22 cellular contexts compared by ENCODE assay signal in the genomic region with DNA sequence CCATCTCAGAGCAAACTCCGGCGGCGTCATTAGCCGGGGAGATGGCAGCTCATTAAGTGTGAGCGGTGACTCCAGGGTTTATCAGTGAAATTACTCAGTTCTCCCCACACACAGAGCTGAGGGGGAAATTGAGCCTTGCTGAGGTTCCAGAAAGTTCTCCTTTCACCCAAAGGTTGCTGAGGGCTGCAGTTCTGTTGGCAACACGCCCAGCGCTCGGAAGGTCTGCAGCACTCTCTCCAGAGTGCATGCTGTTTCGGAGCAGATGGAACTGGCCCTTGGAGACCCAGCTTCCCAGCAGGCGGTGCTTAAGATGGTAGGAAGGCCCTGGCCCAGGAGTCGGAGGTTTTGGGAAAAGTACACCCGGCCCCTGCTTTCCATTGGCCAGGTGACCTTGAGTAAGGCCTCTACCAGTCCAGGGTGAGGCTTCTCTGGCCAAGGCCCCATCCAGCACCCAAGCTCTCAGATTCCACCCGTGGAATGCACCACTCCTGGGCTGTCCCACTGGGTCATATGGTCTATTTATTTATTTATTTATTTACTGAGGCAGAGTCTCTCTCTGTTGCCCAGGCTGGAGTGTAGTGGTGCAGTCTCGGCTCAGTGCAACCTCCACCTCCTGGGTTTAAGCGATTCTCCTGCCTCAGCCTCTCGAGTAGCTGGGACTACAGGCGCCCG.
DNase-seq lines count a peak whose midpoint lies in the region; ATAC-seq, FAIRE-seq and TF ChIP-seq lines count a peak whose summit lies in the region.
"Had no signal": no experiment of that assay in that cellular context is flagged by ENCODE, and none has a peak within 500 bp of the region (broad histone marks: within the 10 kb centered on the region; RNA-seq: fewer than 3 reads in every experiment).

No MANE protein-coding gene starts in this region.

- no peak overlapping the region for H3K4me2 ChIP-seq in HepG2 (ENCODE audit: low read depth, low read length)
- H3K4me2 ChIP-seq: A549, neural progenitor cell had no signal

- no peak overlapping the region for H3K27ac ChIP-seq in liver (ENCODE audit: low read depth in 1 of 2, low read length in 2 of 2)
- H3K27ac ChIP-seq in HepG2 (ENCODE audit: extremely low read length, insufficient read depth, low read length): no peak overlapping the region
- H3K27ac ChIP-seq: A549, neural progenitor cell, tibial artery had no signal

- CTCF ChIA-PET in HepG2 (lab: Yijun Ruan, JAX; ENCODE audit: low intra/inter-chr PET ratio, low total read pairs): no interaction called here

- TF ChIP-seq RAD21 in liver (IDR thresholded peaks at IDR 0.05) (peak in 1 of 2 donors; percentile 7), HepG2 (CRISPR knock-in tag; IDR thresholded peaks at IDR 0.05) (no peak)

- TF ChIP-seq EP300 in HepG2 (IDR thresholded peaks at IDR 0.05; ENCODE audit: low read depth in 2 of 2, low read length in 2 of 2): no peak
- TF ChIP-seq EP300 in HepG2 (CRISPR knock-in tag; IDR thresholded peaks at IDR 0.05; ENCODE audit: borderline replicate concordance): no peak

- 80% methylated on average over 18 of the region's 18 CpGs for WGBS in liver
- WGBS in HepG2 (ENCODE audit: low lambda C conversion rate): 93% methylated on average over 18 of the region's 18 CpGs

- H3K4me3 ChIP-seq in liver (ENCODE audit: low read depth in 1 of 3, low read length in 3 of 3) (no peak overlapping the region), HepG2 (replicated peaks in 1 of 3; ENCODE audit: insufficient read depth in 1 of 3, low read depth in 2 of 3, low read length in 3 of 3) (no peak overlapping the region), fibroblast of villous mesenchyme (ENCODE audit: low read depth, low read length) (no peak overlapping the region)
- H3K4me3 ChIP-seq: A549, GM12878, MG63, neural progenitor cell, tibial artery had no signal

- H3K27me3 ChIP-seq in liver (ENCODE audit: control insufficient read depth in 4 of 4, insufficient read depth in 4 of 4, low read length in 3 of 4) (no peaks in the 10 kb centered on the region), HepG2 (ENCODE audit: control insufficient read depth in 1 of 2, insufficient read depth in 2 of 2, low read length in 2 of 2) (no peaks in the 10 kb centered on the region; a peak in 1 of 5 replicates)
- H3K27me3 ChIP-seq: MG63, neural progenitor cell had no signal

- POLR2A ChIA-PET in HepG2 (lab: Yijun Ruan, JAX): interaction anchor here (0.6 to 1.5 kb wide), 2 partner anchors 9 to 26 kb away, joined by 3 to 5 read pairs; no protein-coding TSS in a partner anchor

- intact Hi-C loops in HepG2 (cut with micrococcal nuclease; ENCODE audit: unreplicated experiment): no loop called here

- no peak overlapping the region for H2AFZ ChIP-seq in HepG2 (ENCODE audit: low read length)
- H2AFZ ChIP-seq: neural progenitor cell had no signal

- BruUV-seq in HepG2 (replicated peaks; lab: Mats Ljungman, UMichigan): no TSS peak

- ATAC-seq in HepG2: no peak
- ATAC-seq: A549; activated naive CD4-positive, alpha-beta T cell treated with anti-CD3 and anti-CD28 coated beads, Interleukin-2, amount 50 U/mL, for 72 hours; effector memory CD8-positive, alpha-beta T cell; GM12878 had no signal

- H3K4me3 Mint-ChIP-seq in progenitor cell of endocrine pancreas (ENCODE audit: low read depth): no peak overlapping the region
- H3K4me3 Mint-ChIP-seq: effector memory CD8-positive, alpha-beta T cell; memory B cell; neural progenitor cell had no signal

- H4K20me1 ChIP-seq in HepG2 (ENCODE audit: insufficient read depth, low read length): peaks cover 5% of the 10 kb centered on the region; the same call in 1 of the 2 replicates

- H3K36me3 ChIP-seq in liver (ENCODE audit: control insufficient read depth in 4 of 4, insufficient read depth in 3 of 4, low read depth in 1 of 4, low read length in 3 of 4): no peaks in the 10 kb centered on the region
- no peaks in the 10 kb centered on the region for H3K36me3 ChIP-seq in HepG2 (replicated peaks in 1 of 2; ENCODE audit: control insufficient read depth in 1 of 2, insufficient read depth in 2 of 2, low read length in 2 of 2)
- H3K36me3 ChIP-seq: MG63, neural progenitor cell, tibial artery had no signal

- in situ Hi-C loops in HepG2 (cut with HindIII; ENCODE audit: extremely low pct_ligation_motif_present, low pct_unique_long_range_greater_than_20kb): no loop called here

- TF ChIP-seq POLR2A in HepG2 (IDR thresholded peaks at IDR 0.05; ENCODE audit: insufficient read depth in 1 of 2, low read depth in 2 of 2, low read length in 2 of 2): no peak

- FAIRE-seq in HepG2 (lab: Jason Lieb, UNC): no peak
- FAIRE-seq: A549, GM12878 had no signal

- H3K4me1 ChIP-seq in liver (ENCODE audit: control insufficient read depth in 4 of 4, insufficient read depth in 4 of 4, low read length in 3 of 4) (peaks cover 0 to 21% (median 14%) of the 10 kb centered on the region in 4 donors), HepG2 (ENCODE audit: insufficient read depth, low read length) (peaks cover 6% of the 10 kb centered on the region; the same call in 1 of the 2 replicates)
- H3K4me1 ChIP-seq: A549 had no signal

- peaks cover 4% of the 10 kb centered on the region for H3K27me3 Mint-ChIP-seq in progenitor cell of endocrine pancreas

- H3K9ac ChIP-seq in liver (ENCODE audit: low read depth in 1 of 2, low read length in 2 of 2) (no peak overlapping the region), HepG2 (ENCODE audit: insufficient read depth, low read depth, low read length) (no peak overlapping the region)
- H3K9ac ChIP-seq: neural progenitor cell had no signal

- TF ChIP-seq CTCF in liver (IDR thresholded peaks at IDR 0.05; ENCODE audit: low read depth, low read length, missing input control) (no peak), HepG2 (CRISPR knock-in tag; IDR thresholded peaks at IDR 0.05) (no peak), fibroblast of villous mesenchyme (IDR thresholded peaks at IDR 0.05; ENCODE audit: insufficient read depth, low read depth, low read length) (no peak), progenitor cell of endocrine pancreas (IDR thresholded peaks at IDR 0.05; ENCODE audit: unreplicated experiment) (no peak)

- no peaks in the 10 kb centered on the region for H3K36me3 Mint-ChIP-seq in progenitor cell of endocrine pancreas (ENCODE audit: insufficient read depth)
- H3K36me3 Mint-ChIP-seq: activated naive CD4-positive, alpha-beta T cell treated with anti-CD3 and anti-CD28 coated beads, Interleukin-2, amount 50 U/mL, for 72 hours; memory B cell; neural progenitor cell had no signal

- no peak overlapping the region for H3K27ac Mint-ChIP-seq in progenitor cell of endocrine pancreas
- H3K27ac Mint-ChIP-seq: activated naive CD4-positive, alpha-beta T cell treated with anti-CD3 and anti-CD28 coated beads, Interleukin-2, amount 50 U/mL, for 72 hours; effector memory CD8-positive, alpha-beta T cell; memory B cell; neural progenitor cell had no signal

- H3K4me1 Mint-ChIP-seq in progenitor cell of endocrine pancreas (ENCODE audit: low read depth): peaks cover 10% of the 10 kb centered on the region
- H3K4me1 Mint-ChIP-seq: memory B cell had no signal

- no peaks in the 10 kb centered on the region for H3K9me3 ChIP-seq in liver (ENCODE audit: control insufficient read depth in 4 of 4, low read length in 3 of 4)
- H3K9me3 ChIP-seq in HepG2 (ENCODE audit: low read length): no peaks in the 10 kb centered on the region
- H3K9me3 ChIP-seq: A549, MG63, tibial artery had no signal

- no peaks in the 10 kb centered on the region for H3K9me3 Mint-ChIP-seq in progenitor cell of endocrine pancreas (ENCODE audit: low read depth)
- H3K9me3 Mint-ChIP-seq: activated naive CD4-positive, alpha-beta T cell treated with anti-CD3 and anti-CD28 coated beads, Interleukin-2, amount 50 U/mL, for 72 hours; effector memory CD8-positive, alpha-beta T cell; memory B cell; neural progenitor cell had no signal

- H3K79me2 ChIP-seq in HepG2 (ENCODE audit: insufficient read depth, low read length): no peaks in the 10 kb centered on the region

- DNase-seq in HepG2 (ENCODE audit: low spot score) (no peak), fibroblast of villous mesenchyme (ENCODE audit: low read depth) (peak; percentile 27), mucosa of gallbladder (ENCODE audit: low spot score) (peak; percentile 35), MV-4-11 (lab: John Stamatoyannopoulos, UW) (no peak), NCI-H526 (lab: John Stamatoyannopoulos, UW) (no peak), progenitor cell of endocrine pancreas (ENCODE audit: low spot score, unreplicated experiment) (no peak), HUDEP-2 (lab: John Stamatoyannopoulos, UW; ENCODE audit: unreplicated experiment in 76 of 76) (no peak)
- DNase-seq: activated CD4-positive, alpha-beta T cell treated with anti-CD3 and anti-CD28 coated beads for 4 hours; central memory CD4-positive, alpha-beta T cell; effector memory CD8-positive, alpha-beta T cell; GOT3; MG63; NCI-H1930; NK-92 treated with Interleukin-12 subunit alpha and Interleukin-12 subunit beta, amount 100 ng/mL, for 24 hours; stimulated activated CD4-positive, alpha-beta T cell treated with anti-CD3 and anti-CD28 coated beads, Interleukin-4, amount 100 ng/mL, for 4 hours had no signal

TF ChIP-seq in liver, 16 proteins besides CTCF, POLR2A, EP300 and RAD21 (continues in another document):
- TF ChIP-seq, protein P1, sequence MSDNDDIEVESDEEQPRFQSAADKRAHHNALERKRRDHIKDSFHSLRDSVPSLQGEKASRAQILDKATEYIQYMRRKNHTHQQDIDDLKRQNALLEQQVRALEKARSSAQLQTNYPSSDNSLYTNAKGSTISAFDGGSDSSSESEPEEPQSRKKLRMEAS (IDR thresholded peaks at IDR 0.05): no peak
- TF ChIP-seq TAF1 (conservative IDR thresholded peaks at IDR 0.05): no peak
- no peak for TF ChIP-seq FOXA2 (IDR thresholded peaks at IDR 0.05)
- TF ChIP-seq YY1 (IDR thresholded peaks at IDR 0.05): no peak
- TF ChIP-seq, protein P2, sequence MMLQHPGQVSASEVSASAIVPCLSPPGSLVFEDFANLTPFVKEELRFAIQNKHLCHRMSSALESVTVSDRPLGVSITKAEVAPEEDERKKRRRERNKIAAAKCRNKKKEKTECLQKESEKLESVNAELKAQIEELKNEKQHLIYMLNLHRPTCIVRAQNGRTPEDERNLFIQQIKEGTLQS (IDR thresholded peaks at IDR 0.05): no peak
- peak; percentile 71 for TF ChIP-seq NR2F2 (IDR thresholded peaks at IDR 0.05)
- TF ChIP-seq HNF4A (conservative IDR thresholded peaks at IDR 0.05): no peak

Comparison
In these comparisons a context has a peak if more than half of its experiments do, and no peak if none do; other contexts are left out.
1. DNase-seq: peak in fibroblast of villous mesenchyme (single experiment) and mucosa of gallbladder (single experiment); none in HepG2 (single experiment), MV-4-11 (single experiment), NCI-H526 (0 of 2), progenitor cell of endocrine pancreas (single experiment) and HUDEP-2 (0 of 76).